In the genomic region with DNA sequence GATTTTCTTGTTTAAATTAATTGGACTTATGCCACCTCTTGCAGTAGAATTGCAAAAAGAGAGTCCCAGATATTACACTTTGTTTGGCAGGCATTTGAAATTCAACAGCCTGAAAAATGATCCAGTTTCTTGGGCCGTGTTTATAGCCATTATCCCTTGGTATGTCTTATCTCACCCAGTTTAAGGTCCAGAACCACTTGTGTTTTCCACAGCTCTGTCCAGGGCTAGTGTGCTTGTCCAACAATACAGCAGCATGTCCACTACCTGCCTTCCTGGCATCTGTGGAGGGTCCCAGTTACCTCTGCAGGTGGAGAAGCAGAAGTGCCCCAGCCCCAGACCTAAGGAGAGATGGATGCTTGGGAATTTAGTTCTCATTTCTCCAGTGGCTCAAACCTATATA, we compare ENCODE assay signal across 30 cellular contexts.
"Had no signal": no experiment of that assay in that cellular context is flagged by ENCODE, and none has a peak within 500 bp of the region (broad histone marks: within the 10 kb centered on the region; RNA-seq: fewer than 3 reads in every experiment).

No MANE protein-coding gene starts in this region.

- H3K27ac ChIP-seq: ascending aorta, breast epithelium, cardiac muscle cell, esophagus squamous epithelium, heart right ventricle, WERI-Rb-1 had no signal

- ATAC-seq: activated CD4-positive, alpha-beta T cell treated with anti-CD3 and anti-CD28 coated beads for 36 hours; activated naive CD4-positive, alpha-beta T cell treated with anti-CD3 and anti-CD28 coated beads, Interleukin-2, amount 50 U/mL, for 72 hours; activated T-cell treated with anti-CD3 and anti-CD28 coated beads, Interleukin-2, amount 50 U/mL, for 72 hours; effector memory CD8-positive, alpha-beta T cell; T-helper 17 cell had no signal

- H3K27me3 ChIP-seq: ascending aorta, breast epithelium, cardiac muscle cell, esophagus squamous epithelium, heart right ventricle had no signal

- H3K9me3 ChIP-seq: ascending aorta, breast epithelium, esophagus squamous epithelium, heart right ventricle had no signal

- DNase-seq: activated B cell treated with CpG ODN at 0.5 μM for 24 hours; activated CD4-positive, alpha-beta memory T cell treated with anti-CD3 and anti-CD28 coated beads, Interleukin-2, amount 10 ng/mL, durations not matched to agents 7 days and 5 days; activated CD4-positive, alpha-beta T cell treated with anti-CD3 and anti-CD28 coated beads for 36 hours; activated CD4-positive, alpha-beta T cell treated with anti-CD3 and anti-CD28 coated beads, Interleukin-2, amount 10 ng/mL, durations not matched to agents 24 days and 14 days; activated CD4-positive, CD25-positive, alpha-beta regulatory T cell treated with anti-CD3 and anti-CD28 coated beads, Interleukin-2, amount 50 U/mL, for 72 hours; activated CD8-positive, alpha-beta memory T cell treated with anti-CD3 and anti-CD28 coated beads, Interleukin-2, amount 50 U/mL, for 48 hours; activated gamma-delta T cell; activated naive CD4-positive, alpha-beta T cell; activated naive CD4-positive, alpha-beta T cell treated with anti-CD3 and anti-CD28 coated beads, Interleukin-2, amount 10 ng/mL, durations not matched to agents 7 days and 5 days; activated naive CD8-positive, alpha-beta T cell treated with anti-CD3 and anti-CD28 coated beads, Interleukin-2, amount 10 ng/mL, durations not matched to agents 7 days and 5 days; activated T-cell treated with anti-CD3 and anti-CD28 coated beads for 4 hours; activated T-cell treated with anti-CD3 and anti-CD28 coated beads, Interleukin-2, amount 50 U/mL, for 24 hours; activated T-cell treated with anti-CD3 and anti-CD28 coated beads, Interleukin-2, amount 50 U/mL, for 72 hours; cortex of kidney; dermis blood vessel endothelial cell; effector CD4-positive, alpha-beta T cell; effector memory CD8-positive, alpha-beta T cell; erythroblast; esophagus squamous epithelium; foreskin fibroblast; glutamatergic neuron; heart right ventricle; T-helper 1 cell; T-helper 17 cell; T1000; WERI-Rb-1 had no signal

- H3K4me1 ChIP-seq: ascending aorta, breast epithelium had no signal

- H3K36me3 ChIP-seq: ascending aorta, breast epithelium, cardiac muscle cell, esophagus squamous epithelium, heart right ventricle, WERI-Rb-1 had no signal

- H3K4me3 ChIP-seq: ascending aorta, breast epithelium, cardiac muscle cell, esophagus squamous epithelium, heart right ventricle had no signal
